22 cellular contexts compared by ENCODE assay signal in the genomic region with DNA sequence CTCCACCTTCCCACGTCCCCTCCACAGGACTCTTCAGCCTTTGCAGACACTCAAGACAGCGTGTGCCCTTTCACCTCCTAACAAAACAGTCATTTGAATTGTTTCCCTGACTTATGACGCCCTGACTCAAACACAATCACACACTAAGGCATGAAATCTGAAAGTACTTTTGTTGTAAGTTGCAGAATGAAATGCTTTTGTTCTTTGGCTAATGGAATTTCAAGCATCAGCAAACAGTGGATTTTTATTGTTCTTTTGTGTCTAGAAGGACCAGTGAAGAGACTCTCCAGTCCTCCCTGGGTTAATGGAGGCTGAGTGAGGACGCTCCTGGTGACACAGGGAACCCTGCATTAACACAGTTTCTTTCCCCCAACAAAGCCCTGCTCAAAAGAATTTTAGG.
DNase-seq lines count a peak whose midpoint lies in the region; ATAC-seq and TF ChIP-seq lines count a peak whose summit lies in the region.
"Had no signal": no experiment of that assay in that cellular context is flagged by ENCODE, and none has a peak within 500 bp of the region (broad histone marks: within the 10 kb centered on the region; RNA-seq: fewer than 3 reads in every experiment).

No MANE protein-coding gene starts in this region.

- peak overlapping the region; percentile 75 to 99 (median 95) for H3K27ac ChIP-seq in dorsolateral prefrontal cortex
- H3K27ac ChIP-seq: adrenal gland, VCaP had no signal

- peak in 2 of 56 donors; percentile 13 to 14 for TF ChIP-seq CTCF in dorsolateral prefrontal cortex (IDR thresholded peaks at IDR 0.05 in 54 of 56, conservative IDR thresholded peaks at IDR 0.05 in 2 of 56; ENCODE audit: low read depth in 1 of 56, partially characterized antibody in 56 of 56)

- peak; percentile 47 for ATAC-seq in sciatic nerve
- no peak for ATAC-seq in HG02852 (IDR thresholded peaks at IDR 0.05; ENCODE audit: unreplicated experiment)
- ATAC-seq: activated CD8-positive, alpha-beta memory T cell treated with anti-CD3 and anti-CD28 coated beads, Interleukin-2, amount 10 ng/mL, durations not matched to agents 7 days and 5 days; activated T-cell treated with anti-CD3 and anti-CD28 coated beads, Interleukin-2, amount 50 U/mL, for 72 hours; left cardiac atrium; stimulated activated naive CD8-positive, alpha-beta T cell treated with anti-CD3 and anti-CD28 coated beads, Interleukin-15, Interleukin-2, amounts not matched to agents 100 U/mL and 50 U/mL, for 24 hours had no signal

- in situ Hi-C loops in ACHN (cut with HindIII; ENCODE audit: low pct_ligation_motif_present, low pct_unique_long_range_greater_than_20kb, low sequenced_read_pairs), result no loop called here

- DNase-seq in NCI-H187 treated with DMSO at 0.1 percent for 48 hours (lab: John Stamatoyannopoulos, UW) (peak; percentile 37), dorsolateral prefrontal cortex (no peak), medulla oblongata (ENCODE audit: extremely low spot score) (peak; percentile 88), sciatic nerve (ENCODE audit: low spot score) (no peak), ACHN (no peak), T-helper 2 cell (no peak), AG08395 (ENCODE audit: low spot score) (no peak)
- DNase-seq: activated CD4-positive, alpha-beta T cell treated with anti-CD3 and anti-CD28 coated beads, Interleukin-2, amount 50 U/mL, for 1 hour; activated CD8-positive, alpha-beta memory T cell treated with anti-CD3 and anti-CD28 coated beads, Interleukin-2, amount 10 ng/mL, durations not matched to agents 7 days and 5 days; activated naive CD4-positive, alpha-beta T cell treated with Interleukin-2 at 50 U/mL for 16 hours; activated T-cell treated with anti-CD3 and anti-CD28 coated beads, Interleukin-2, amount 50 U/mL, for 72 hours; adrenal gland; CD4-positive, CD25-positive, alpha-beta regulatory T cell; cortex of kidney; left cardiac atrium; naive B cell; NCI-H82; stimulated activated CD4-positive, alpha-beta T cell treated with anti-CD3 and anti-CD28 coated beads, Interleukin-4, amount 100 ng/mL, for 4 hours; stimulated activated naive CD8-positive, alpha-beta T cell treated with anti-CD3 and anti-CD28 coated beads, Interleukin-15, Interleukin-2, amounts not matched to agents 100 U/mL and 50 U/mL, for 24 hours had no signal

- peak overlapping the region in 7 of 59 donors; percentile 3 to 36 (median 14) for H3K4me3 ChIP-seq in dorsolateral prefrontal cortex
- H3K4me3 ChIP-seq: adrenal gland, tibial nerve had no signal

- no peaks in the 10 kb centered on the region for H3K27me3 ChIP-seq in dorsolateral prefrontal cortex
- H3K27me3 ChIP-seq: adrenal gland, tibial nerve had no signal

- intact Hi-C loops in dorsolateral prefrontal cortex (cut with DNase I), result loop anchor here (10.0 kb wide), 3 partner anchors 61 to 139 kb away; no protein-coding TSS in a partner anchor
- intact Hi-C loops in sciatic nerve (cut with DNase I), result loop anchor here (2.0 kb wide), 1 partner anchor 21 kb away; no protein-coding TSS in a partner anchor

Comparison
In these comparisons a context has a peak if more than half of its experiments do, and no peak if none do; other contexts are left out.
1. DNase-seq: peak in NCI-H187 treated with DMSO at 0.1 percent for 48 hours (single experiment) and medulla oblongata (single experiment); none in dorsolateral prefrontal cortex (0 of 10), sciatic nerve (single experiment), ACHN (single experiment), T-helper 2 cell (0 of 5) and AG08395 (single experiment).